Comparison of ENCODE assay signal across 23 cellular contexts in genomic region chr5:65943771-65944170, GRCh38.
"Had no signal": no experiment of that assay in that cellular context is flagged by ENCODE, and none has a peak within 500 bp of the region (broad histone marks: within the 10 kb centered on the region; RNA-seq: fewer than 3 reads in every experiment).

No MANE protein-coding gene starts in this region.

- H3K4me3 ChIP-seq: gastrocnemius medialis, hepatocyte, mucosa of descending colon, ovary, spleen, testis, transverse colon had no signal

- H3K9me3 ChIP-seq: gastrocnemius medialis, mucosa of descending colon, neutrophil, ovary, spleen, testis, transverse colon had no signal

- ATAC-seq: gastrocnemius medialis, left cardiac atrium, left ventricle myocardium superior, mucosa of descending colon had no signal

- H3K27ac ChIP-seq: epithelial cell of prostate, gastrocnemius medialis, hepatocyte, neutrophil, ovary, spleen, testis, transverse colon had no signal

- H3K4me1 ChIP-seq: testis, transverse colon had no signal

- H2AFZ ChIP-seq: hepatocyte had no signal

- H3K36me3 ChIP-seq: gastrocnemius medialis, neutrophil, ovary, transverse colon had no signal

- DNase-seq: activated B cell treated with CpG ODN at 0.5 μM for 24 hours; activated effector memory CD4-positive, alpha-beta T cell treated with anti-CD3 and anti-CD28 coated beads, Interleukin-2, amount 50 U/mL, for 16 hours; activated naive CD4-positive, alpha-beta T cell treated with anti-CD3 and anti-CD28 coated beads for 36 hours; activated T-cell treated with anti-CD3 and anti-CD28 coated beads for 4 hours; amygdala; central memory CD4-positive, alpha-beta T cell; effector CD4-positive, alpha-beta T cell; gastrocnemius medialis; islet precursor cell; left cardiac atrium; left ventricle myocardium superior; mucosa of descending colon; nephron progenitor cell; ovary; retina; spleen; stimulated activated naive CD4-positive, alpha-beta T cell; T-helper 1 cell; testis; transverse colon had no signal

- H3K4me2 ChIP-seq: hepatocyte had no signal

- H3K27me3 ChIP-seq: gastrocnemius medialis, hepatocyte, neutrophil, ovary, spleen, testis, transverse colon had no signal
